Comparison of ENCODE assay signal across 14 cellular contexts in the genomic region with DNA sequence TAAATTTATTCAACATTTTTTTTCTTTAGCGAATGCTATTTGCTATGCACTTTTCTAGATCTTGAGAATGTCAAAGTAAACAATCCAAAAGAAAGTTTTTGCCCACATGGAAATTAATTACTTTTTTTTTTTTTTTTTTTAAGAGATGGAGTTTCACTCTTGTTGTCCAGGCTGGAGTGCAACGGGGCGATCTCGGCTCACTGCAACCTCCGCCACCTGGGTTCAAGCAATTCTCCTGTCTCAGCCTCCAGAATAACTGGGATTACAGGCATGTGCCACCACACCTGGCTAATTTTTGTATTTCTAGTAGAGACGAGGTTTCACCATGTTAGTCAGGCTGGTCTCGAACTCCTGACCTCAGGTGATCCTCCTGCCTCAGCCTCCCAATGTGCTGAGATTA. TPM values are rescaled to one million over a fixed set of nuclear protein-coding genes. Genes with fewer than 3 reads are reported as not detected.
"Had no signal": no experiment of that assay in that cellular context is flagged by ENCODE, and none has a peak within 500 bp of the region (broad histone marks: within the 10 kb centered on the region; RNA-seq: fewer than 3 reads in every experiment).

No MANE protein-coding gene starts in this region.

RNA-seq across cellular contexts. Expression of a gene that starts 1.1 kb away (rescaled TPM):
- total RNA-seq: chondrocyte, endothelial cell of umbilical vein, mammary epithelial cell, neural crest cell, pulmonary artery endothelial cell had no signal
- polyA plus RNA-seq: endothelial cell of umbilical vein, mammary epithelial cell had no signal

RNA-seq across cellular contexts. Expression of a gene that starts 18.6 kb away (rescaled TPM):
- total RNA-seq: chondrocyte, endothelial cell of umbilical vein, left ventricle myocardium inferior, mammary epithelial cell, neural crest cell, posterior vena cava, pulmonary artery endothelial cell, testis had no signal
- polyA plus RNA-seq: endothelial cell of umbilical vein; heart right ventricle; mammary epithelial cell; naive thymus-derived CD4-positive, alpha-beta T cell; pancreas had no signal

RNA-seq across cellular contexts. Expression of a gene that starts 29.4 kb away (rescaled TPM):
- total RNA-seq: chondrocyte, colonic mucosa, endothelial cell of umbilical vein, left colon, left ventricle myocardium inferior, mammary epithelial cell, mucosa of gallbladder, neural crest cell, pancreas, posterior vena cava, pulmonary artery endothelial cell had no signal
- polyA plus RNA-seq: endothelial cell of umbilical vein; mammary epithelial cell; naive thymus-derived CD4-positive, alpha-beta T cell; pancreas had no signal

RNA-seq across cellular contexts. Expression of a gene that starts 44.8 kb away (rescaled TPM):
- total RNA-seq: chondrocyte, endothelial cell of umbilical vein, left ventricle myocardium inferior, mammary epithelial cell, neural crest cell, pulmonary artery endothelial cell had no signal
- polyA plus RNA-seq: endothelial cell of umbilical vein; naive thymus-derived CD4-positive, alpha-beta T cell had no signal
